In the genomic region with DNA sequence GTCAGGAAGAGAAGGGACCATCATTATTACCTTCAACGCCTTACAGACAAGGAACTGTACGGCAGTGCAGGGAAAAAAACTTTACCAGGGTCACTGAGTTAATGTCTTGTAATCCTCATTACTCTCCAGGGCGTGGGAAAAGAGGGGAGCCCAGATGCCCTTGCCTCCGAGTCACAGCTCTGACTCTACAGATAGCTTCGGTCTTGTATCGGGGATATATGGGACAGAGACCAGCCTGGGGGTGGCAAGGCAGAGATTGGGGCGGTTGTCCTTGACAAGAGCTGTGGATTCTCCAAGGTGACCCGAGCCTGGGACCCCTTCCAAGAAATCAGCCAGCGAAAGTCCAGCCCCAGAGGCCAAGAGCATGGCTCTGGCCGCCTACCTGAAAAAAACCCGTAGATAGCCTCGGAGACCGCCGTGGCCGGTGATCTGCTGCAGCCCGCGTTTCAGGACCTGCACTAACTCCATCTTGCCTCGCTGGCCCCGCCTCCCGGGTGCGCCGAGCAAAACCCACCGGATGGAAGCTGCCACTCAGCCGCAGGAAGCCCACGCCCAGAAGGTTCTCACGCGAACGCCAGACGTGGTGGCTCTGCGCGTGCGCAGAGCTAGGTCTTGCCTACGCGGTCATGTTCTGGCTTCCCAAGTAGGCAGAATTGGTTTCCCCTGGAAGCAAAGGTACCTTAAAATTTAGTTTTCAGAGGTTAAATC, we compare ENCODE assay signal across 8 cellular contexts.
A peak's percentile ranks its signal among the peaks of the same experiment; 100 is the strongest.
DNase-seq lines count a peak whose midpoint lies in the region; ATAC-seq, FAIRE-seq and TF ChIP-seq lines count a peak whose summit lies in the region.

A gene (minus strand): TSS at position 485 of the 708 bp plus-strand sequence. CDS start 17 bp downstream, at position 468.

- no peaks in the 10 kb centered on the region for H3K27me3 ChIP-seq in Loucy (ENCODE audit: insufficient read depth, low read length, poor library complexity, severe bottlenecking)

- peaks cover 51% of the 10 kb centered on the region for H3K36me3 Mint-ChIP-seq in nephron progenitor cell (ENCODE audit: low read depth)

- H3K4me1 ChIP-seq in Loucy (ENCODE audit: insufficient read depth, low read length, poor library complexity, severe bottlenecking) = peaks cover 32% of the 10 kb centered on the region

- peak; percentile 97 for DNase-seq in EL
- peak; percentile 77 for DNase-seq in H54 (ENCODE audit: insufficient read length, low spot score)
- DNase-seq in activated effector memory CD4-positive, alpha-beta T cell treated with Interleukin-2 at 50 U/mL for 16 hours = peak; percentile 93
- DNase-seq in fibroblast of the conjunctiva (ENCODE audit: low read depth) = peak; percentile 93
- peak; percentile 95 for DNase-seq in nephron progenitor cell
- DNase-seq in stimulated activated naive CD8-positive, alpha-beta T cell treated with anti-CD3 and anti-CD28 coated beads, Interleukin-15, amount 100 ng/mL, for 72 hours = peak; percentile 91 to 96

- H4K20me1 ChIP-seq in Loucy (ENCODE audit: insufficient read depth, low read length, poor library complexity, severe bottlenecking) = peaks cover 15% of the 10 kb centered on the region

- H2AFZ ChIP-seq in Loucy (ENCODE audit: low read length) = peak within 1 kb of the TSS; percentile 98

- peak within 1 kb of the TSS; percentile 83 for H3K4me2 ChIP-seq in Loucy (ENCODE audit: low read depth, low read length, poor library complexity, severe bottlenecking)

- H3K36me3 ChIP-seq in Loucy (ENCODE audit: insufficient read depth, low read length) = no peaks in the 10 kb centered on the region

- peak; percentile 99 for ATAC-seq in stimulated activated naive CD8-positive, alpha-beta T cell treated with anti-CD3 and anti-CD28 coated beads, Interleukin-15, amount 100 ng/mL, for 72 hours

- H3K27ac Mint-ChIP-seq in nephron progenitor cell = peak within 1 kb of the TSS; percentile 90
- H3K27ac Mint-ChIP-seq in stimulated activated naive CD8-positive, alpha-beta T cell treated with anti-CD3 and anti-CD28 coated beads, Interleukin-15, amount 100 ng/mL, for 72 hours = peak within 1 kb of the TSS; percentile 92 to 94

- TF ChIP-seq POLR2A in H54 (IDR thresholded peaks at IDR 0.05; ENCODE audit: low read depth, low read length) = peak; percentile 86
- peak; percentile 96 for TF ChIP-seq POLR2A in Raji (IDR thresholded peaks at IDR 0.05; ENCODE audit: insufficient read depth, low read depth, low read length)

- peak within 1 kb of the TSS; percentile 97 for H3K4me3 Mint-ChIP-seq in nephron progenitor cell
- peak within 1 kb of the TSS; percentile 75 to 86 for H3K4me3 Mint-ChIP-seq in stimulated activated naive CD8-positive, alpha-beta T cell treated with anti-CD3 and anti-CD28 coated beads, Interleukin-15, amount 100 ng/mL, for 72 hours

- peak within 1 kb of the TSS; percentile 95 for H3K4me3 ChIP-seq in Loucy (ENCODE audit: low read length, poor library complexity, severe bottlenecking)

- H3K79me2 ChIP-seq in Loucy (ENCODE audit: insufficient read depth, low read length) = peaks cover 51% of the 10 kb centered on the region

- H3K4me1 Mint-ChIP-seq in nephron progenitor cell = peaks cover 24% of the 10 kb centered on the region
- peaks cover 45% of the 10 kb centered on the region for H3K4me1 Mint-ChIP-seq in stimulated activated naive CD8-positive, alpha-beta T cell treated with anti-CD3 and anti-CD28 coated beads, Interleukin-15, amount 100 ng/mL, for 72 hours

- peak within 1 kb of the TSS; percentile 91 for H3K9ac ChIP-seq in Loucy (ENCODE audit: low read depth, low read length, poor library complexity, severe bottlenecking)

- TF ChIP-seq CTCF in Loucy (conservative IDR thresholded peaks at IDR 0.05; ENCODE audit: low read length) (no peak), nephron progenitor cell (IDR thresholded peaks at IDR 0.05) (no peak)

- peaks cover 41% of the 10 kb centered on the region for H3K9me3 Mint-ChIP-seq in nephron progenitor cell
- H3K9me3 Mint-ChIP-seq in stimulated activated naive CD8-positive, alpha-beta T cell treated with anti-CD3 and anti-CD28 coated beads, Interleukin-15, amount 100 ng/mL, for 72 hours = peaks cover 9 to 12% of the 10 kb centered on the region in 2 donors

- FAIRE-seq in H54 (lab: Jason Lieb, UNC) = peak; percentile 97

- no peaks in the 10 kb centered on the region for H3F3A ChIP-seq in Loucy (ENCODE audit: low read depth)

- H3K27me3 Mint-ChIP-seq in nephron progenitor cell (ENCODE audit: low read depth, poor library complexity) = peaks cover 5% of the 10 kb centered on the region
- no peaks in the 10 kb centered on the region for H3K27me3 Mint-ChIP-seq in stimulated activated naive CD8-positive, alpha-beta T cell treated with anti-CD3 and anti-CD28 coated beads, Interleukin-15, amount 100 ng/mL, for 72 hours

- no peaks in the 10 kb centered on the region for H3K9me2 ChIP-seq in Loucy (replicated peaks; ENCODE audit: low read depth, low read length)

- no peaks in the 10 kb centered on the region for H3K9me3 ChIP-seq in Loucy (ENCODE audit: insufficient read depth, low read depth, low read length)

Comparison
In these comparisons a context has a peak if more than half of its experiments do, and no peak if none do; other contexts are left out.
1. Peak in every context shown above with its lines: DNase-seq, ATAC-seq and H3K4me3 ChIP-seq.